24 cellular contexts compared by ENCODE assay signal in the genomic region with DNA sequence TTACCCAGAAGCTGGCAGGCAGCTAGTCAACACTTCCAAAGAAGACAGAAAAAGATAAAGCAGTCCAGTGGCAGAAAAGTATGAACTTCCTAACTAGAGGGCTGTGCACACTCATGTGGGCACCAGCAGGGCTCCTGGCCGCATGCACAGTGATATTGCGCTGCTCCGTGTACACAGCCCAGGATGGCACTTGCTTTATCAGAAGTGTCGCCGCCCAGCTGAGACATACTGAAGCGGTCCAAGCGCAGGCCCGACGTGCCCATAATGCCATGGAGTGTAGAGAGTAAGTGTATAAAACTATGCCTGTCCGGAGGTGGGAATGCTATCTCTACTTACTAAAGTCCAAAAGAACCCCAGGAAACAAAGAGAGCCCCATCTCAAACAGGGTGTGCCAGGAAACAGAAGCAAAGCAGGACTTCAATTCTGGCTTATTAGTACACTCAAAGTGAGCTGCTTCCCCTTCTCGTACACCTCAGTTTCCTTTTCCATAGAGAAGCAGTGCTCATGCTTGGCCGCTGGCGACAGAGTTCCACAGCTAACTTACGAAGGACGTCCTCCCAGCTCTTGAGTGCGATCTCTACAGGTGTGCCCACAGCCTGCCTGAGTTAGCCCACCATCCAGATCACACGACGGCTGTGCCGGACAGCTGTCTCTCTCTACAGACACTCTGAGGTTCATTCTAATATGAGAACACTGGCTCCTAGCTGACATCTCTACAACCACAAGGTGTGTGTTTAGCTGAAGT.
DNase-seq lines count a peak whose midpoint lies in the region; ATAC-seq, FAIRE-seq and TF ChIP-seq lines count a peak whose summit lies in the region.
"Had no signal": no experiment of that assay in that cellular context is flagged by ENCODE, and none has a peak within 500 bp of the region (broad histone marks: within the 10 kb centered on the region; RNA-seq: fewer than 3 reads in every experiment).

No MANE protein-coding gene starts in this region.

- H3K9me3 ChIP-seq in SK-N-SH (no peaks in the 10 kb centered on the region), right cardiac atrium (ENCODE audit: control insufficient read depth, low read length) (no peaks in the 10 kb centered on the region)
- H3K9me3 ChIP-seq: BLaER1, Caco-2, SJSA1 had no signal

- intact Hi-C loops in Right ventricle myocardium superior (cut with DNase I) (no loop called here), right cardiac atrium (cut with DNase I) (loop anchor here in 2 of 4 donors (5.0 to 10.0 kb wide), 3 partner anchors 45 to 457 kb away; no protein-coding TSS in a partner anchor)

- peak; percentile 35; the same call in 1 of the 3 replicates for ATAC-seq in SK-N-SH treated with all-trans-retinoic acid at 6 μM for 48 hours
- ATAC-seq in Right ventricle myocardium superior (ENCODE audit: poor library complexity), result peak; percentile 76
- peak; percentile 69 to 77 for ATAC-seq in right cardiac atrium
- ATAC-seq: Panc1 had no signal

- no peaks in the 10 kb centered on the region for H3K36me3 ChIP-seq in SK-N-SH (replicated peaks in 1 of 2; ENCODE audit: control insufficient read depth in 1 of 2, insufficient read depth in 2 of 2, low read length in 1 of 2)
- H3K36me3 ChIP-seq: BLaER1, SJSA1 had no signal

- POLR2A ChIA-PET in SK-N-SH (lab: Yijun Ruan, JAX), result no interaction called here

- H3K9ac ChIP-seq in SK-N-SH, result no peak overlapping the region
- H3K9ac ChIP-seq: BLaER1, KMS-11 had no signal

- no peaks in the 10 kb centered on the region for H4K20me1 ChIP-seq in SK-N-SH (ENCODE audit: insufficient read depth)
- H4K20me1 ChIP-seq: BLaER1 had no signal

- TF ChIP-seq CTCF in SK-N-SH (IDR thresholded peaks at IDR 0.05), result no peak

- H3K9me2 ChIP-seq in SK-N-SH, result no peaks in the 10 kb centered on the region

- H3K27me3 ChIP-seq in SK-N-SH (ENCODE audit: insufficient read depth) (peaks cover 91% of the 10 kb centered on the region), right cardiac atrium (ENCODE audit: control insufficient read depth, insufficient read depth) (no peaks in the 10 kb centered on the region)
- H3K27me3 ChIP-seq: BLaER1, SJSA1 had no signal

- WGBS in SK-N-SH (ENCODE audit: low lambda C conversion rate), result 38% methylated on average over 19 of the region's 19 CpGs
- WGBS in right cardiac atrium, result 73% methylated on average over 19 of the region's 19 CpGs

- no peak overlapping the region for H3K4me2 ChIP-seq in SK-N-SH
- H3K4me2 ChIP-seq: BLaER1, KMS-11 had no signal

- TF ChIP-seq EP300 in SK-N-SH (IDR thresholded peaks at IDR 0.05; ENCODE audit: borderline replicate concordance in 1 of 2, low read depth in 1 of 2, low read length in 1 of 2), result no peak

- H2AFZ ChIP-seq in SK-N-SH (ENCODE audit: low read depth), result no peak overlapping the region

- no peak overlapping the region for H3K27ac ChIP-seq in SK-N-SH (ENCODE audit: low read depth in 2 of 2, low read length in 1 of 2)
- H3K27ac ChIP-seq in right cardiac atrium (ENCODE audit: low read length), result peak overlapping the region; percentile 83
- H3K27ac ChIP-seq: 22Rv1, BLaER1, KMS-11, SJSA1 had no signal

- no peaks in the 10 kb centered on the region for H3K79me2 ChIP-seq in SK-N-SH (ENCODE audit: insufficient read depth)

- no peak overlapping the region for H3K4me3 ChIP-seq in SK-N-SH (ENCODE audit: low read depth in 2 of 2, low read length in 1 of 2)
- no peak overlapping the region for H3K4me3 ChIP-seq in right cardiac atrium (ENCODE audit: low read length)
- H3K4me3 ChIP-seq: BLaER1, SJSA1 had no signal

- no peaks in the 10 kb centered on the region for H3F3A ChIP-seq in SK-N-SH (replicated peaks; ENCODE audit: insufficient read depth)

- H3K4me1 ChIP-seq in SK-N-SH (ENCODE audit: control insufficient read depth in 1 of 2, insufficient read depth in 2 of 2, low read depth in 1 of 2, low read length in 1 of 2) (no peaks in the 10 kb centered on the region), right cardiac atrium (ENCODE audit: control insufficient read depth, insufficient read depth, low read length) (peaks cover 11% of the 10 kb centered on the region)
- H3K4me1 ChIP-seq: Caco-2, SJSA1 had no signal

- TF ChIP-seq RAD21 in SK-N-SH (IDR thresholded peaks at IDR 0.05; ENCODE audit: low read length), result no peak

- DNase-seq in SK-N-SH (no peak), Right ventricle myocardium superior (peak; percentile 54), right cardiac atrium (peak; percentile 39 to 80 (median 80)), urothelium cell line (ENCODE audit: low spot score) (no peak), NCI-H1694 (lab: John Stamatoyannopoulos, UW) (no peak), HK-2 (ENCODE audit: unreplicated experiment) (no peak), hypothalamus (lab: John Stamatoyannopoulos, UW) (no peak)
- DNase-seq: ACHN; Caco-2; CD4-positive, alpha-beta memory T cell; NCI-H1092 treated with DMSO at 0.1 percent for 48 hours; NCI-H1436 treated with DMSO at 0.1 percent for 48 hours; NCI-H2029; NCI-H345; NCI-H524 treated with DMSO at 0.1 percent for 48 hours; NCI-H82 had no signal

- peak; percentile 79 for FAIRE-seq in urothelium cell line (lab: Jason Lieb, UNC)
- FAIRE-seq: GM12891, HTR-8/SVneo had no signal

- CTCF ChIA-PET in SK-N-SH (lab: Yijun Ruan, JAX), result interaction anchor here (1.0 to 3.0 kb wide), 4 partner anchors 9 to 58 kb away, joined by 3 to 13 read pairs (median 4); no protein-coding TSS in a partner anchor

TF ChIP-seq in SK-N-SH treated with all-trans-retinoic acid at 6 μM for 48 hours, 23 proteins besides CTCF, POLR2A, EP300 and RAD21 (continues in another document):
- no peak for TF ChIP-seq OSR1 (CRISPR knock-in tag; IDR thresholded peaks at IDR 0.05)
- no peak for TF ChIP-seq ZFP30 (CRISPR knock-in tag; IDR thresholded peaks at IDR 0.05)
- TF ChIP-seq CREB5 (CRISPR knock-in tag; IDR thresholded peaks at IDR 0.05; ENCODE audit: low read depth), result no peak
- no peak for TF ChIP-seq CSRNP3 (CRISPR knock-in tag; IDR thresholded peaks at IDR 0.05)
- TF ChIP-seq PPARA (CRISPR knock-in tag; IDR thresholded peaks at IDR 0.05; ENCODE audit: borderline replicate concordance), result no peak
- TF ChIP-seq ISL1 (CRISPR knock-in tag; IDR thresholded peaks at IDR 0.05), result no peak

TF ChIP-seq in SK-N-SH, 30 proteins besides CTCF, POLR2A, EP300 and RAD21:
- TF ChIP-seq SMC3 (IDR thresholded peaks at IDR 0.05; ENCODE audit: low read depth, low read length) (no peak), ELF1 (IDR thresholded peaks at IDR 0.05) (no peak), TCF12 (IDR thresholded peaks at IDR 0.05) (no peak), MEF2A (IDR thresholded peaks at IDR 0.05; ENCODE audit: borderline replicate concordance, low read depth) (no peak), NFIC (IDR thresholded peaks at IDR 0.05; ENCODE audit: borderline replicate concordance) (no peak), RXRA (IDR thresholded peaks at IDR 0.05; ENCODE audit: borderline replicate concordance, low read depth) (no peak), GABPA (IDR thresholded peaks at IDR 0.05; ENCODE audit: low read depth) (no peak), YY1 (IDR thresholded peaks at IDR 0.05; ENCODE audit: low read depth) (no peak), GATA2 (CRISPR knock-in tag; IDR thresholded peaks at IDR 0.05) (no peak), TEAD4 (IDR thresholded peaks at IDR 0.05; ENCODE audit: borderline replicate concordance, insufficient read depth) (no peak), SIN3A (IDR thresholded peaks at IDR 0.05; ENCODE audit: borderline replicate concordance, low read depth, low read length) (no peak), REST (IDR thresholded peaks at IDR 0.05; ENCODE audit: low read depth, low read length) (no peak), RCOR1 (IDR thresholded peaks at IDR 0.05; ENCODE audit: low read length) (no peak)
- TF ChIP-seq, protein P1, sequence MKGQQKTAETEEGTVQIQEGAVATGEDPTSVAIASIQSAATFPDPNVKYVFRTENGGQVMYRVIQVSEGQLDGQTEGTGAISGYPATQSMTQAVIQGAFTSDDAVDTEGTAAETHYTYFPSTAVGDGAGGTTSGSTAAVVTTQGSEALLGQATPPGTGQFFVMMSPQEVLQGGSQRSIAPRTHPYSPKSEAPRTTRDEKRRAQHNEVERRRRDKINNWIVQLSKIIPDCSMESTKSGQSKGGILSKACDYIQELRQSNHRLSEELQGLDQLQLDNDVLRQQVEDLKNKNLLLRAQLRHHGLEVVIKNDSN (IDR thresholded peaks at IDR 0.05; ENCODE audit: borderline replicate concordance, low read depth), result no peak
- TF ChIP-seq, protein P2, sequence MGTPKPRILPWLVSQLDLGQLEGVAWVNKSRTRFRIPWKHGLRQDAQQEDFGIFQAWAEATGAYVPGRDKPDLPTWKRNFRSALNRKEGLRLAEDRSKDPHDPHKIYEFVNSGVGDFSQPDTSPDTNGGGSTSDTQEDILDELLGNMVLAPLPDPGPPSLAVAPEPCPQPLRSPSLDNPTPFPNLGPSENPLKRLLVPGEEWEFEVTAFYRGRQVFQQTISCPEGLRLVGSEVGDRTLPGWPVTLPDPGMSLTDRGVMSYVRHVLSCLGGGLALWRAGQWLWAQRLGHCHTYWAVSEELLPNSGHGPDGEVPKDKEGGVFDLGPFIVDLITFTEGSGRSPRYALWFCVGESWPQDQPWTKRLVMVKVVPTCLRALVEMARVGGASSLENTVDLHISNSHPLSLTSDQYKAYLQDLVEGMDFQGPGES (IDR thresholded peaks at IDR 0.05; ENCODE audit: low read depth, low read length), result no peak
TF ChIP-seq in SK-N-SH: peak in this region for 0.

Comparison
In these comparisons a context has a peak if more than half of its experiments do, and no peak if none do; other contexts are left out.
1. DNase-seq: peak in Right ventricle myocardium superior (single experiment) and right cardiac atrium (3 of 3); none in SK-N-SH (single experiment), urothelium cell line (single experiment), NCI-H1694 (single experiment), HK-2 (single experiment) and hypothalamus (0 of 51).
2. Peak in every context shown above with its lines, with median percentiles within 50 percentile points of each other: ATAC-seq.